22 cellular contexts compared by ENCODE assay signal in genomic region chr1:7380712-7381111, GRCh38.
A peak's percentile ranks its signal among the peaks of the same experiment; 100 is the strongest.
DNase-seq lines count a peak whose midpoint lies in the region; ATAC-seq and TF ChIP-seq lines count a peak whose summit lies in the region.
"Had no signal": no experiment of that assay in that cellular context is flagged by ENCODE, and none has a peak within 500 bp of the region (broad histone marks: within the 10 kb centered on the region; RNA-seq: fewer than 3 reads in every experiment).

No MANE protein-coding gene starts in this region.

- H3K9me2 ChIP-seq in OCI-LY7 (ENCODE audit: insufficient read depth, low read length): no peaks in the 10 kb centered on the region

- H3K27ac Mint-ChIP-seq in activated CD8-positive, alpha-beta T cell treated with anti-CD3 and anti-CD28 coated beads for 36 hours: no peak overlapping the region
- H3K27ac Mint-ChIP-seq: naive B cell had no signal

- H3K4me1 ChIP-seq in muscle layer of colon (ENCODE audit: insufficient read depth, low read length): peaks cover 20% of the 10 kb centered on the region
- no peaks in the 10 kb centered on the region for H3K4me1 ChIP-seq in OCI-LY7 (ENCODE audit: insufficient read depth, low read length, poor library complexity, severe bottlenecking)
- H3K4me1 ChIP-seq: pancreas, Peyer's patch had no signal

- H4K20me1 ChIP-seq in OCI-LY7 (ENCODE audit: insufficient read depth, low read length): no peaks in the 10 kb centered on the region

- no peak overlapping the region for H3K4me2 ChIP-seq in OCI-LY7 (ENCODE audit: low read length)

- no peaks in the 10 kb centered on the region for H3K79me2 ChIP-seq in OCI-LY7 (ENCODE audit: insufficient read depth, low read depth, low read length)

- POLR2A ChIA-PET in activated CD8-positive, alpha-beta T cell treated with anti-CD3 and anti-CD28 coated beads for 36 hours (lab: Charles Lee): no interaction called here
- POLR2A ChIA-PET in OCI-LY7 (lab: Charles Lee): no interaction called here

- H3K27ac ChIP-seq in VCaP: peak overlapping the region; percentile 77; the same call in 1 of the 2 replicates
- peak overlapping the region; percentile 54 for H3K27ac ChIP-seq in muscle layer of colon (ENCODE audit: low read depth, low read length)
- H3K27ac ChIP-seq in OCI-LY7 (ENCODE audit: low read depth, low read length, poor library complexity, severe bottlenecking): no peak overlapping the region
- H3K27ac ChIP-seq: C4-2B, pancreas had no signal

- H3K36me3 Mint-ChIP-seq in activated CD8-positive, alpha-beta T cell treated with anti-CD3 and anti-CD28 coated beads for 36 hours (ENCODE audit: low read depth): no peaks in the 10 kb centered on the region
- H3K36me3 Mint-ChIP-seq: naive B cell had no signal

- H3K4me3 ChIP-seq in muscle layer of colon (ENCODE audit: low read depth in 1 of 2, low read length in 2 of 2): no peak overlapping the region
- H3K4me3 ChIP-seq in OCI-LY7 (ENCODE audit: low read depth, low read length, poor library complexity, severe bottlenecking): no peak overlapping the region
- H3K4me3 ChIP-seq: lung, pancreas, Peyer's patch had no signal

- no peak for TF ChIP-seq CTCF in VCaP (conservative IDR thresholded peaks at IDR 0.05)
- no peak for TF ChIP-seq CTCF in activated CD8-positive, alpha-beta T cell treated with anti-CD3 and anti-CD28 coated beads for 36 hours (IDR thresholded peaks at IDR 0.05)
- TF ChIP-seq CTCF in OCI-LY7 (conservative IDR thresholded peaks at IDR 0.05; ENCODE audit: low read length): no peak

- H3K27me3 ChIP-seq in muscle layer of colon (ENCODE audit: control insufficient read depth in 1 of 2, insufficient read depth in 2 of 2, low read length in 2 of 2): no peaks in the 10 kb centered on the region
- H3K27me3 ChIP-seq: pancreas, Peyer's patch had no signal

- no peak overlapping the region for H2AFZ ChIP-seq in OCI-LY7 (ENCODE audit: low read length)

- CTCF ChIA-PET in activated CD8-positive, alpha-beta T cell treated with anti-CD3 and anti-CD28 coated beads for 36 hours (lab: Charles Lee): no interaction called here
- CTCF ChIA-PET in OCI-LY7 (lab: Charles Lee; ENCODE audit: unreplicated experiment): no interaction called here

- H3K27me3 Mint-ChIP-seq in activated CD8-positive, alpha-beta T cell treated with anti-CD3 and anti-CD28 coated beads for 36 hours: peaks cover 3% of the 10 kb centered on the region

- no TSS peak for BruUV-seq in OCI-LY7 (replicated peaks; lab: Mats Ljungman, UMichigan)

- ATAC-seq in left ventricle myocardium superior (peak; percentile 60), Right ventricle myocardium inferior (no peak), GM18867 (IDR thresholded peaks at IDR 0.05; ENCODE audit: unreplicated experiment) (no peak)
- no peak for ATAC-seq in activated CD8-positive, alpha-beta T cell treated with anti-CD3 and anti-CD28 coated beads for 36 hours

- H3K9me3 ChIP-seq in muscle layer of colon (ENCODE audit: low read length): no peaks in the 10 kb centered on the region
- no peaks in the 10 kb centered on the region for H3K9me3 ChIP-seq in OCI-LY7 (ENCODE audit: low read length)
- H3K9me3 ChIP-seq: pancreas, Peyer's patch had no signal

- peaks cover 3% of the 10 kb centered on the region for H3K9me3 Mint-ChIP-seq in activated CD8-positive, alpha-beta T cell treated with anti-CD3 and anti-CD28 coated beads for 36 hours

- H3K36me3 ChIP-seq in muscle layer of colon (ENCODE audit: insufficient read depth, low read length): no peaks in the 10 kb centered on the region
- no peaks in the 10 kb centered on the region for H3K36me3 ChIP-seq in OCI-LY7 (ENCODE audit: insufficient read depth, low read length)
- H3K36me3 ChIP-seq: pancreas, Peyer's patch had no signal

- H3K9ac ChIP-seq in muscle layer of colon (ENCODE audit: low read length): no peak overlapping the region

- H3K4me1 Mint-ChIP-seq in activated CD8-positive, alpha-beta T cell treated with anti-CD3 and anti-CD28 coated beads for 36 hours (ENCODE audit: low read depth): no peaks in the 10 kb centered on the region
- H3K4me1 Mint-ChIP-seq: naive B cell had no signal

- DNase-seq in left ventricle myocardium superior (no peak), Right ventricle myocardium inferior (ENCODE audit: missing footprints) (no peak), OCI-LY7 (ENCODE audit: low spot score) (no peak)
- DNase-seq in activated CD8-positive, alpha-beta T cell treated with anti-CD3 and anti-CD28 coated beads for 36 hours: no peak
- DNase-seq in activated T-cell treated with anti-CD3 and anti-CD28 coated beads, Interleukin-2, amount 50 U/mL, for 1 hour: no peak
- DNase-seq: ACHN; activated naive CD4-positive, alpha-beta T cell treated with Interleukin-2 at 50 U/mL for 16 hours; anterior cingulate cortex; effector memory CD4-positive, alpha-beta T cell; GF-D8; naive B cell; NCI-H1436; NCI-H345; pancreas; stimulated activated CD4-positive, alpha-beta T cell treated with anti-CD3 and anti-CD28 coated beads, Interleukin-4, amount 100 ng/mL, for 4 hours; SW 1271 had no signal

- intact Hi-C loops in left ventricle myocardium superior (cut with micrococcal nuclease) (no loop called here), Right ventricle myocardium inferior (cut with DNase I) (no loop called here), OCI-LY7 (cut with micrococcal nuclease; ENCODE audit: unreplicated experiment) (no loop called here)
- intact Hi-C loops in activated CD8-positive, alpha-beta T cell treated with anti-CD3 and anti-CD28 coated beads for 36 hours (cut with micrococcal nuclease): no loop called here

- no peak overlapping the region for H3K4me3 Mint-ChIP-seq in activated CD8-positive, alpha-beta T cell treated with anti-CD3 and anti-CD28 coated beads for 36 hours
- H3K4me3 Mint-ChIP-seq: naive B cell had no signal
